Comparison of ENCODE assay signal across 8 cellular contexts in genomic region chr6:105452924-105453756, GRCh38. TPM values are rescaled to one million over a fixed set of nuclear protein-coding genes. Genes with fewer than 3 reads are reported as not detected.
DNase-seq lines count a peak whose midpoint lies in the region; ATAC-seq and TF ChIP-seq lines count a peak whose summit lies in the region.

No MANE protein-coding gene starts in this region.

- H3K4me1 Mint-ChIP-seq in brain: peaks cover 22% of the 10 kb centered on the region

- TF ChIP-seq CTCF in brain (conservative IDR thresholded peaks at IDR 0.05) (no peak), foreskin fibroblast (IDR thresholded peaks at IDR 0.05; ENCODE audit: low read depth, low read length) (no peak)

- H3K27ac Mint-ChIP-seq in brain: peak overlapping the region in 4 of 5 experiments; percentile 48 to 76 (median 64)

- peak; percentile 39 to 57 for DNase-seq in AML-193 (lab: John Stamatoyannopoulos, UW)
- peak; percentile 12 for DNase-seq in NK-92 (lab: John Stamatoyannopoulos, UW; ENCODE audit: unreplicated experiment)
- DNase-seq in stimulated activated CD8-positive, alpha-beta memory T cell treated with anti-CD3 and anti-CD28 coated beads, Interleukin-15, amount 100 ng/mL, for 4 hours (ENCODE audit: low read depth in 2 of 2): peak; percentile 30 to 49
- no peak for DNase-seq in cerebellar cortex (ENCODE audit: low spot score)
- DNase-seq in SKM-1 (lab: John Stamatoyannopoulos, UW; ENCODE audit: unreplicated experiment): no peak
- no peak for DNase-seq in foreskin fibroblast

- ATAC-seq in GM21360 (IDR thresholded peaks at IDR 0.05; ENCODE audit: unreplicated experiment): peak; percentile 59

- H3K36me3 Mint-ChIP-seq in brain: no peaks in the 10 kb centered on the region

- no peak overlapping the region for H3K4me3 ChIP-seq in foreskin fibroblast (ENCODE audit: low read depth in 1 of 2, low read length in 2 of 2)

- H3K27me3 Mint-ChIP-seq in brain: peaks cover 3% of the 10 kb centered on the region

- H3K4me3 Mint-ChIP-seq in brain: peak overlapping the region in 2 of 5 experiments; percentile 37 to 59

- H3K9me3 Mint-ChIP-seq in brain: peaks cover 0 to 4% (median 0%) of the 10 kb centered on the region in 5 experiments

RNA-seq across cellular contexts. Expression of gene PREP, which starts 50.3 kb away (rescaled TPM):
- polyA plus RNA-seq in brain (ENCODE audit: insufficient read depth, low read depth, low replicate concordance): 75.0 TPM

Comparison
In these comparisons a context has a peak if more than half of its experiments do, and no peak if none do; other contexts are left out.
1. DNase-seq: peak in AML-193 (2 of 2), NK-92 (single experiment) and stimulated activated CD8-positive, alpha-beta memory T cell treated with anti-CD3 and anti-CD28 coated beads, Interleukin-15, amount 100 ng/mL, for 4 hours (2 of 2); none in cerebellar cortex (single experiment), SKM-1 (single experiment) and foreskin fibroblast (0 of 2).